In genomic region chr9:92524881-92525280, GRCh38 we compare ENCODE assay signal across 1 cellular context.
A peak's percentile ranks its signal among the peaks of the same experiment; 100 is the strongest.
TF ChIP-seq lines count a peak whose summit lies in the region.

No MANE protein-coding gene starts in this region.

TF ChIP-seq in HepG2, 621 proteins besides CTCF, POLR2A, EP300 and RAD21:
- TF ChIP-seq ZNF383 (CRISPR knock-in tag; IDR thresholded peaks at IDR 0.05; ENCODE audit: borderline replicate concordance) (no peak), ZNF770 (CRISPR knock-in tag; IDR thresholded peaks at IDR 0.05) (peak; percentile 33; the same call in 1 of the 2 replicates)
